In genomic region chr16:5024632-5025031, GRCh38 we compare ENCODE assay signal across 9 cellular contexts. TPM values are rescaled to one million over a fixed set of nuclear protein-coding genes. Genes with fewer than 3 reads are reported as not detected.
A peak's percentile ranks its signal among the peaks of the same experiment; 100 is the strongest.
DNase-seq lines count a peak whose midpoint lies in the region; ATAC-seq and TF ChIP-seq lines count a peak whose summit lies in the region.
"Had no signal": no experiment of that assay in that cellular context is flagged by ENCODE, and none has a peak within 500 bp of the region (broad histone marks: within the 10 kb centered on the region; RNA-seq: fewer than 3 reads in every experiment).

No MANE protein-coding gene starts in this region.

- H3K27me3 ChIP-seq in left lung (no peaks in the 10 kb centered on the region), HAP-1 (ENCODE audit: low read depth) (no peaks in the 10 kb centered on the region)

- no peak overlapping the region for H3K4me3 ChIP-seq in left lung
- no peak overlapping the region for H3K4me3 ChIP-seq in HAP-1

- in situ Hi-C loops in HAP-1 (cut with MboI; ENCODE audit: low sequenced_read_pairs): no loop called here

- H3K36me3 ChIP-seq in left lung (peaks cover 0 to 36% of the 10 kb centered on the region in 2 donors), HAP-1 (replicated peaks) (no peaks in the 10 kb centered on the region)

- ATAC-seq in left lung: peak; percentile 30
- ATAC-seq in HG02885 (IDR thresholded peaks at IDR 0.05; ENCODE audit: poor library complexity, unreplicated experiment): no peak
- ATAC-seq in GM21390 (IDR thresholded peaks at IDR 0.05; ENCODE audit: unreplicated experiment): no peak

- peak; percentile 61 for DNase-seq in DMS 273 treated with DMSO at 0.1 percent for 48 hours (lab: John Stamatoyannopoulos, UW)
- peak; percentile 57 for DNase-seq in NCI-H1092 treated with DMSO at 0.1 percent for 48 hours (lab: John Stamatoyannopoulos, UW)
- DNase-seq in SHP77 treated with DMSO at 0.1 percent for 48 hours (lab: John Stamatoyannopoulos, UW): peak; percentile 43
- DNase-seq in left lung: no peak
- DNase-seq in stimulated activated CD4-positive, alpha-beta T cell treated with anti-CD3 and anti-CD28 coated beads, Interleukin-12 subunit alpha, Interleukin-12 subunit beta, amount 100 ng/mL, for 4 hours: no peak
- no peak for DNase-seq in HAP-1 (ENCODE audit: low spot score in 2 of 2)
- DNase-seq: activated CD4-positive, alpha-beta T cell treated with anti-CD3 and anti-CD28 coated beads, Interleukin-2, amount 50 U/mL, for 1 hour had no signal

- TF ChIP-seq CTCF in left lung (IDR thresholded peaks at IDR 0.05): no peak

- H3K4me1 ChIP-seq in left lung: no peaks in the 10 kb centered on the region
- no peaks in the 10 kb centered on the region for H3K4me1 ChIP-seq in HAP-1

- H3K9me3 ChIP-seq in left lung (no peaks in the 10 kb centered on the region), HAP-1 (no peaks in the 10 kb centered on the region)

- H3K27ac ChIP-seq in left lung: no peak overlapping the region

- intact Hi-C loops in left lung (cut with DNase I): no loop called here

RNA-seq across cellular contexts. Expression of gene NAGPA, which starts 9.1 kb away (rescaled TPM):
- 10 to 100 TPM in 1 of 2 donors, 1 to 10 TPM in 1; 9.6 to 21.0 TPM for total RNA-seq in left lung

RNA-seq across cellular contexts. Expression of gene C16orf89, which starts 41.1 kb away (rescaled TPM):
- total RNA-seq in left lung: 100 to 1,000 TPM in 1 of 2 donors, 10 to 100 TPM in 1; 67.0 to 209 TPM

RNA-seq across cellular contexts. Expression of gene ALG1, which starts 47.0 kb away (rescaled TPM):
- total RNA-seq in left lung: 10 to 100 TPM; 28.5 to 39.0 TPM

Comparison
In these comparisons a context has a peak if more than half of its experiments do, and no peak if none do; other contexts are left out.
1. DNase-seq: peak in DMS 273 treated with DMSO at 0.1 percent for 48 hours (single experiment), NCI-H1092 treated with DMSO at 0.1 percent for 48 hours (single experiment) and SHP77 treated with DMSO at 0.1 percent for 48 hours (single experiment); none in left lung (0 of 2), stimulated activated CD4-positive, alpha-beta T cell treated with anti-CD3 and anti-CD28 coated beads, Interleukin-12 subunit alpha, Interleukin-12 subunit beta, amount 100 ng/mL, for 4 hours (single experiment) and HAP-1 (0 of 2).